Comparison of ENCODE assay signal across 2 cellular contexts in the genomic region with DNA sequence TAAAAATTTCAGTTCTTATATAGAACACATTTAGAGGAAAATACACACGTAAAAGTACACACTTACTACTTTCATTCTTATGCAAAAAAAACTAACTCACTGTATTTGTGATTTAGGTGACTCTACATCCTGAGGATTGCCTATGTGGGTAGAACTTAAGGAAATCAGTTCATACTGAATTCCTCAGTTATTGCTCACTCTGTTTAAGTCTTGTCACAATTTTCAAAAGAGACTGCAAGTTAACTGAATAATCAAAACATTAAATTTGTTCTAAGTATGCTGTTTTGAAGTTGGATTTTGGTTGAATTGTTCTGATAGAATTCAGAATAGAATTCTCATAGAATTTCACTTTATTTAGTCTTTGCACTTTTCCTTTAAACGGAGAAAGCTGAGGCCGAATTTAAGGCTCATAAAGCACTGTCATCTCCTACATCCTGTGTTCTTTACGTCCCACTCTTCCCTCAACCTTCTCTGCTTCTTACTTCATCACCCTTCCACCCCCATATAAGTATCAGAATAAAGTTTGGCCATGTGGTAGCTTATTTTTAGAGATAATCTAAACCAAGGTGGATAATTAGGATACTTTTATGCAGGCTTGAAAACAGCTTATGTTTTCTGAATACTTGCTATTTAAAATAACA.
A peak's percentile ranks its signal among the peaks of the same experiment; 100 is the strongest.
TF ChIP-seq lines count a peak whose summit lies in the region.

No MANE protein-coding gene starts in this region.

TF ChIP-seq in HEK293, 187 proteins besides CTCF, POLR2A, EP300 and RAD21 (continued from another document and continues in another):
- TF ChIP-seq, protein P1, sequence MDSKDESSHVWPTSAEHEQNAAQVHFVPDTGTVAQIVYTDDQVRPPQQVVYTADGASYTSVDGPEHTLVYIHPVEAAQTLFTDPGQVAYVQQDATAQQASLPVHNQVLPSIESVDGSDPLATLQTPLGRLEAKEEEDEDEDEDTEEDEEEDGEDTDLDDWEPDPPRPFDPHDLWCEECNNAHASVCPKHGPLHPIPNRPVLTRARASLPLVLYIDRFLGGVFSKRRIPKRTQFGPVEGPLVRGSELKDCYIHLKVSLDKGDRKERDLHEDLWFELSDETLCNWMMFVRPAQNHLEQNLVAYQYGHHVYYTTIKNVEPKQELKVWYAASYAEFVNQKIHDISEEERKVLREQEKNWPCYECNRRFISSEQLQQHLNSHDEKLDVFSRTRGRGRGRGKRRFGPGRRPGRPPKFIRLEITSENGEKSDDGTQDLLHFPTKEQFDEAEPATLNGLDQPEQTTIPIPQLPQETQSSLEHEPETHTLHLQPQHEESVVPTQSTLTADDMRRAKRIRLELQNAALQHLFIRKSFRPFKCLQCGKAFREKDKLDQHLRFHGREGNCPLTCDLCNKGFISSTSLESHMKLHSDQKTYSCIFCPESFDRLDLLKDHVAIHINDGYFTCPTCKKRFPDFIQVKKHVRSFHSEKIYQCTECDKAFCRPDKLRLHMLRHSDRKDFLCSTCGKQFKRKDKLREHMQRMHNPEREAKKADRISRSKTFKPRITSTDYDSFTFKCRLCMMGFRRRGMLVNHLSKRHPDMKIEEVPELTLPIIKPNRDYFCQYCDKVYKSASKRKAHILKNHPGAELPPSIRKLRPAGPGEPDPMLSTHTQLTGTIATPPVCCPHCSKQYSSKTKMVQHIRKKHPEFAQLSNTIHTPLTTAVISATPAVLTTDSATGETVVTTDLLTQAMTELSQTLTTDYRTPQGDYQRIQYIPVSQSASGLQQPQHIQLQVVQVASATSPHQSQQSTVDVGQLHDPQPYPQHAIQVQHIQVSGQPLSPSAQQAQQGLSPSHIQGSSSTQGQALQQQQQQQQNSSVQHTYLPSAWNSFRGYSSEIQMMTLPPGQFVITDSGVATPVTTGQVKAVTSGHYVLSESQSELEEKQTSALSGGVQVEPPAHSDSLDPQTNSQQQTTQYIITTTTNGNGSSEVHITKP (tag by site-specific recombination; IDR thresholded peaks at IDR 0.05) = no peak
- peak; percentile 29; the same call in 1 of the 2 replicates for TF ChIP-seq ZFHX2 (tag by site-specific recombination; conservative IDR thresholded peaks at IDR 0.05)
- TF ChIP-seq ZNF138 (tag by site-specific recombination; IDR thresholded peaks at IDR 0.05; ENCODE audit: borderline replicate concordance) = no peak
- TF ChIP-seq, protein P2, sequence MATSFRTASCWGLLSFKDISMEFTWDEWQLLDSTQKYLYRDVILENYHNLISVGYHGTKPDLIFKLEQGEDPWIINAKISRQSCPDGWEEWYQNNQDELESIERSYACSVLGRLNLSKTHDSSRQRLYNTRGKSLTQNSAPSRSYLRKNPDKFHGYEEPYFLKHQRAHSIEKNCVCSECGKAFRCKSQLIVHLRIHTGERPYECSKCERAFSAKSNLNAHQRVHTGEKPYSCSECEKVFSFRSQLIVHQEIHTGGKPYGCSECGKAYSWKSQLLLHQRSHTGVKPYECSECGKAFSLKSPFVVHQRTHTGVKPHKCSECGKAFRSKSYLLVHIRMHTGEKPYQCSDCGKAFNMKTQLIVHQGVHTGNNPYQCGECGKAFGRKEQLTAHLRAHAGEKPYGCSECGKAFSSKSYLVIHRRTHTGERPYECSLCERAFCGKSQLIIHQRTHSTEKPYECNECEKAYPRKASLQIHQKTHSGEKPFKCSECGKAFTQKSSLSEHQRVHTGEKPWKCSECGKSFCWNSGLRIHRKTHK (tag by site-specific recombination; IDR thresholded peaks at IDR 0.05) = no peak
- no peak for TF ChIP-seq WT1 (tag by site-specific recombination; IDR thresholded peaks at IDR 0.05)
- TF ChIP-seq ZNF23 (tag by site-specific recombination; IDR thresholded peaks at IDR 0.05; ENCODE audit: borderline replicate concordance) = no peak
- no peak for TF ChIP-seq BCL11A (tag by site-specific recombination; IDR thresholded peaks at IDR 0.05; ENCODE audit: low read depth)
- no peak for TF ChIP-seq ZBTB1 (tag by site-specific recombination; IDR thresholded peaks at IDR 0.05)
- TF ChIP-seq ZNF354C (tag by site-specific recombination; IDR thresholded peaks at IDR 0.05; ENCODE audit: borderline replicate concordance, low read depth) = no peak
- no peak for TF ChIP-seq ZNF24 (tag by site-specific recombination; IDR thresholded peaks at IDR 0.05)
- no peak for TF ChIP-seq KLF8 (tag by site-specific recombination; IDR thresholded peaks at IDR 0.05)
- TF ChIP-seq, protein P3, sequence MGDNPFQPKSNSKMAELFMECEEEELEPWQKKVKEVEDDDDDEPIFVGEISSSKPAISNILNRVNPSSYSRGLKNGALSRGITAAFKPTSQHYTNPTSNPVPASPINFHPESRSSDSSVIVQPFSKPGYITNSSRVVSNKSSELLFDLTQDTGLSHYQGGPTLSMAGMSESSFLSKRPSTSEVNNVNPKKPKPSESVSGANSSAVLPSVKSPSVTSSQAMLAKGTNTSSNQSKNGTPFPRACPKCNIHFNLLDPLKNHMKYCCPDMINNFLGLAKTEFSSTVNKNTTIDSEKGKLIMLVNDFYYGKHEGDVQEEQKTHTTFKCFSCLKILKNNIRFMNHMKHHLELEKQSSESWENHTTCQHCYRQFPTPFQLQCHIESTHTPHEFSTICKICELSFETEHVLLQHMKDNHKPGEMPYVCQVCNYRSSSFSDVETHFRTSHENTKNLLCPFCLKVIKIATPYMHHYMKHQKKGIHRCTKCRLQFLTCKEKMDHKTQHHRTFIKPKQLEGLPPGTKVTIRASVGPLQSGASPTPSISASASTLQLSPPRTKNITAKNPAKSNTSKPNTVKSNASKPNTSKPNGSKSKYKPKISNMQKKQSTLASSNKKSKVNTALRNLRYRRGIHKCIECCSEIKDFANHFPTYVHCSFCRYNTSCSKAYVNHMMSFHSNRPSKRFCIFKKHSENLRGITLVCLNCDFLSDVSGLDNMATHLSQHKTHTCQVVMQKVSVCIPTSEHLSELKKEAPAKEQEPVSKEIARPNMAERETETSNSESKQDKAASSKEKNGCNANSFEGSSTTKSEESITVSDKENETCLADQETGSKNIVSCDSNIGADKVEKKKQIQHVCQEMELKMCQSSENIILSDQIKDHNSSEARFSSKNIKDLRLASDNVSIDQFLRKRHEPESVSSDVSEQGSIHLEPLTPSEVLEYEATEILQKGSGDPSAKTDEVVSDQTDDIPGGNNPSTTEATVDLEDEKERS (tag by site-specific recombination; IDR thresholded peaks at IDR 0.05) = no peak
- peak; percentile 60 for TF ChIP-seq EGR2 (tag by site-specific recombination; IDR thresholded peaks at IDR 0.05; ENCODE audit: low read depth)
- TF ChIP-seq ZNF704 (tag by site-specific recombination; IDR thresholded peaks at IDR 0.05) = no peak
- peak; percentile 47; the same call in 1 of the 2 replicates for TF ChIP-seq PRDM1 (tag by site-specific recombination; IDR thresholded peaks at IDR 0.05)

TF ChIP-seq in WTC11, 78 proteins besides CTCF, POLR2A, EP300 and RAD21 (continued from another document):
- TF ChIP-seq, protein P4, sequence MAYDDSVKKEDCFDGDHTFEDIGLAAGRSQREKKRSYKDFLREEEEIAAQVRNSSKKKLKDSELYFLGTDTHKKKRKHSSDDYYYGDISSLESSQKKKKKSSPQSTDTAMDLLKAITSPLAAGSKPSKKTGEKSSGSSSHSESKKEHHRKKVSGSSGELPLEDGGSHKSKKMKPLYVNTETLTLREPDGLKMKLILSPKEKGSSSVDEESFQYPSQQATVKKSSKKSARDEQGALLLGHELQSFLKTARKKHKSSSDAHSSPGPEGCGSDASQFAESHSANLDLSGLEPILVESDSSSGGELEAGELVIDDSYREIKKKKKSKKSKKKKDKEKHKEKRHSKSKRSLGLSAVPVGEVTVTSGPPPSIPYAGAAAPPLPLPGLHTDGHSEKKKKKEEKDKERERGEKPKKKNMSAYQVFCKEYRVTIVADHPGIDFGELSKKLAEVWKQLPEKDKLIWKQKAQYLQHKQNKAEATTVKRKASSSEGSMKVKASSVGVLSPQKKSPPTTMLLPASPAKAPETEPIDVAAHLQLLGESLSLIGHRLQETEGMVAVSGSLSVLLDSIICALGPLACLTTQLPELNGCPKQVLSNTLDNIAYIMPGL (CRISPR knock-in tag; IDR thresholded peaks at IDR 0.05) = no peak
